Comparison of ENCODE assay signal across 19 cellular contexts in genomic region chr16:21989141-21989540, GRCh38. TPM values are rescaled to one million over a fixed set of nuclear protein-coding genes. Genes with fewer than 3 reads are reported as not detected.
"Had no signal": no experiment of that assay in that cellular context is flagged by ENCODE, and none has a peak within 500 bp of the region (broad histone marks: within the 10 kb centered on the region; RNA-seq: fewer than 3 reads in every experiment).

No MANE protein-coding gene starts in this region.

- DNase-seq: activated CD4-positive, alpha-beta T cell treated with anti-CD3 and anti-CD28 coated beads, Interleukin-2, amount 50 U/mL, for 1 hour; activated CD4-positive, CD25-positive, alpha-beta regulatory T cell; activated naive CD4-positive, alpha-beta T cell treated with anti-CD3 and anti-CD28 coated beads, Interleukin-2, amount 50 U/mL, for 16 hours; amniotic stem cell; body of pancreas; central memory CD4-positive, alpha-beta T cell; effector CD4-positive, alpha-beta T cell; glutamatergic neuron; immature natural killer cell; naive thymus-derived CD8-positive, alpha-beta T cell; posterior cingulate gyrus; right cardiac atrium; T-helper 2 cell; tibial artery had no signal

- H3K27me3 ChIP-seq: body of pancreas, neutrophil, tibial artery had no signal

- H3K9me3 ChIP-seq: body of pancreas, neutrophil, tibial artery had no signal

- ATAC-seq: body of pancreas; naive thymus-derived CD8-positive, alpha-beta T cell; right cardiac atrium; stimulated activated effector memory CD8-positive, alpha-beta T cell treated with anti-CD3 and anti-CD28 coated beads, Interleukin-12 subunit alpha, Interleukin-12 subunit beta, amount 100 ng/mL, for 72 hours had no signal

- H3K27ac ChIP-seq: body of pancreas, coronary artery, neutrophil, tibial artery had no signal

- H3K4me3 ChIP-seq: body of pancreas, coronary artery, smooth muscle cell, tibial artery had no signal

RNA-seq across cellular contexts. Expression of gene PDZD9, which starts 11.8 kb away (rescaled TPM):
- total RNA-seq: body of pancreas; lung microvascular endothelial cell; naive thymus-derived CD8-positive, alpha-beta T cell; right cardiac atrium; smooth muscle cell had no signal
